ENCODE assay signal across 24 cellular contexts in genomic region chr17:6240601-6241000, GRCh38.
"Had no signal": no experiment of that assay in that cellular context is flagged by ENCODE, and none has a peak within 500 bp of the region (broad histone marks: within the 10 kb centered on the region; RNA-seq: fewer than 3 reads in every experiment).

No MANE protein-coding gene starts in this region.

- H3K9me3 ChIP-seq: esophagus squamous epithelium, heart right ventricle, lower lobe of right lung, ovary, psoas muscle, sigmoid colon, thoracic aorta had no signal

- H3K4me1 Mint-ChIP-seq: immature natural killer cell; natural killer cell; stimulated activated naive B cell treated with anti-CD40 and anti-IgM and Interleukin-4, amounts not matched to agents 10 μg/mL and 1 μg/mL and 100 μg/mL, for 72 hours had no signal

- H3K4me1 ChIP-seq: esophagus squamous epithelium, heart right ventricle, lower lobe of right lung, psoas muscle, sigmoid colon, tibial nerve had no signal

- H3K36me3 ChIP-seq: esophagus squamous epithelium, heart right ventricle, lower lobe of right lung, ovary, sigmoid colon, thoracic aorta, tibial nerve had no signal

- H3K27ac Mint-ChIP-seq: immature natural killer cell; natural killer cell; stimulated activated naive B cell treated with anti-CD40 and anti-IgM and Interleukin-4, amounts not matched to agents 10 μg/mL and 1 μg/mL and 100 μg/mL, for 72 hours; stimulated activated naive CD8-positive, alpha-beta T cell treated with anti-CD3 and anti-CD28 coated beads, Interleukin-15, Interleukin-2, amounts not matched to agents 100 ng/mL and 50 ng/mL, for 24 hours had no signal

- DNase-seq: effector CD4-positive, alpha-beta T cell; esophagus squamous epithelium; foreskin melanocyte; glutamatergic neuron; heart right ventricle; hypothalamus; immature natural killer cell; islet precursor cell; kidney glomerular epithelial cell; left ventricle myocardium superior; lower lobe of right lung; natural killer cell; ovary; posterior cingulate gyrus; psoas muscle; right cardiac atrium; sigmoid colon; stimulated activated CD4-positive, alpha-beta T cell treated with anti-CD3 and anti-CD28 coated beads, Interleukin-15, amount 100 ng/mL, for 24 hours; stimulated activated CD4-positive, alpha-beta T cell treated with anti-CD3 and anti-CD28 coated beads, Interleukin-2, amount 100 ng/mL, for 48 hours; stimulated activated naive B cell treated with anti-CD40 and anti-IgM and Interleukin-4, amounts not matched to agents 10 μg/mL and 1 μg/mL and 100 μg/mL, for 72 hours had no signal

- H3K27me3 ChIP-seq: ovary, tibial nerve had no signal

- H3K36me3 Mint-ChIP-seq: immature natural killer cell; natural killer cell; stimulated activated naive B cell treated with anti-CD40 and anti-IgM and Interleukin-4, amounts not matched to agents 10 μg/mL and 1 μg/mL and 100 μg/mL, for 72 hours had no signal

- H3K9me3 Mint-ChIP-seq: immature natural killer cell; natural killer cell; stimulated activated naive CD8-positive, alpha-beta T cell treated with anti-CD3 and anti-CD28 coated beads, Interleukin-15, Interleukin-2, amounts not matched to agents 100 ng/mL and 50 ng/mL, for 24 hours had no signal

- H3K4me3 ChIP-seq: dorsolateral prefrontal cortex, esophagus squamous epithelium, heart right ventricle, lower lobe of right lung, ovary, psoas muscle, sigmoid colon, thoracic aorta, tibial nerve had no signal

- H3K4me3 Mint-ChIP-seq: immature natural killer cell; natural killer cell; stimulated activated naive B cell treated with anti-CD40 and anti-IgM and Interleukin-4, amounts not matched to agents 10 μg/mL and 1 μg/mL and 100 μg/mL, for 72 hours; stimulated activated naive CD8-positive, alpha-beta T cell treated with anti-CD3 and anti-CD28 coated beads, Interleukin-15, Interleukin-2, amounts not matched to agents 100 ng/mL and 50 ng/mL, for 24 hours had no signal

- H3K27ac ChIP-seq: dorsolateral prefrontal cortex, esophagus squamous epithelium, heart right ventricle, lower lobe of right lung, ovary, psoas muscle, sigmoid colon, thoracic aorta, tibial nerve had no signal
